In genomic region chr5:129077433-129078075, GRCh38 we compare ENCODE assay signal across 16 cellular contexts. TPM values are rescaled to one million over a fixed set of nuclear protein-coding genes. Genes with fewer than 3 reads are reported as not detected.
DNase-seq lines count a peak whose midpoint lies in the region; ATAC-seq and TF ChIP-seq lines count a peak whose summit lies in the region.
"Had no signal": no experiment of that assay in that cellular context is flagged by ENCODE, and none has a peak within 500 bp of the region (broad histone marks: within the 10 kb centered on the region; RNA-seq: fewer than 3 reads in every experiment).

No MANE protein-coding gene starts in this region.

- no peaks in the 10 kb centered on the region for H3K9me3 ChIP-seq in gastroesophageal sphincter
- H3K9me3 ChIP-seq: HAP-1 had no signal

- peak; percentile 20 for DNase-seq in choroid plexus epithelial cell (ENCODE audit: low read depth)
- no peak for DNase-seq in mesenteric fat pad (ENCODE audit: low spot score)
- DNase-seq in NCI-H226 = no peak
- no peak for DNase-seq in GOT3 (lab: John Stamatoyannopoulos, UW)
- DNase-seq: Calu3; CD4-positive, CD25-positive, alpha-beta regulatory T cell; CD8-positive, alpha-beta T cell; DMS53; DMS79 treated with DMSO at 0.1 percent for 48 hours; GF-D8; HFFc6 had no signal

- no peak for TF ChIP-seq POLR2A in gastroesophageal sphincter (IDR thresholded peaks at IDR 0.05)

- WGBS in gastroesophageal sphincter (ENCODE audit: low coverage in 1 of 2), 2 donors = 23 to 34% methylated on average over 3 of the region's 3 CpGs

- peak; percentile 70 for ATAC-seq in SK-N-SH treated with all-trans-retinoic acid at 6 μM for 48 hours
- ATAC-seq in gastroesophageal sphincter = no peak
- ATAC-seq: CD8-positive, alpha-beta T cell; GM23338 had no signal

- no peak for TF ChIP-seq EP300 in gastroesophageal sphincter (IDR thresholded peaks at IDR 0.05)

- H3K4me1 ChIP-seq in gastroesophageal sphincter = peaks cover 4 to 20% (median 5%) of the 10 kb centered on the region in 3 donors
- H3K4me1 ChIP-seq: HAP-1 had no signal

- TF ChIP-seq CTCF in choroid plexus epithelial cell (conservative IDR thresholded peaks at IDR 0.05; ENCODE audit: low read depth, low read length) = no peak
- TF ChIP-seq CTCF in gastroesophageal sphincter (IDR thresholded peaks at IDR 0.05) = no peak

- peak overlapping the region; percentile 42 to 70 (median 62) for H3K27ac ChIP-seq in gastroesophageal sphincter
- H3K27ac ChIP-seq: C4-2B had no signal

- H3K27me3 ChIP-seq in gastroesophageal sphincter = no peaks in the 10 kb centered on the region

- H3K36me3 ChIP-seq in gastroesophageal sphincter = no peaks in the 10 kb centered on the region
- H3K36me3 ChIP-seq: HAP-1 had no signal

- H3K4me3 ChIP-seq in choroid plexus epithelial cell (ENCODE audit: low read depth, low read length) = no peak overlapping the region
- no peak overlapping the region for H3K4me3 ChIP-seq in gastroesophageal sphincter
- H3K4me3 ChIP-seq: GM23338, HAP-1 had no signal

TF ChIP-seq in SK-N-SH treated with all-trans-retinoic acid at 6 μM for 48 hours, 23 proteins besides CTCF, POLR2A, EP300 and RAD21:
- TF ChIP-seq ZNF70 (CRISPR knock-in tag; IDR thresholded peaks at IDR 0.05) (no peak), TOX (CRISPR knock-in tag; IDR thresholded peaks at IDR 0.05; ENCODE audit: borderline replicate concordance) (peak; percentile 46; the same call in 1 of the 2 replicates), RARB (CRISPR knock-in tag; IDR thresholded peaks at IDR 0.05) (no peak), CSDC2 (CRISPR knock-in tag; IDR thresholded peaks at IDR 0.05) (no peak), TSHZ2 (CRISPR knock-in tag; IDR thresholded peaks at IDR 0.05) (peak; percentile 91), POU6F1 (CRISPR knock-in tag; IDR thresholded peaks at IDR 0.05; ENCODE audit: borderline replicate concordance, low read depth) (0 out of 2 replicates have a peak, but pooled peaks have one; percentile 32), ESRRG (CRISPR knock-in tag; IDR thresholded peaks at IDR 0.05) (no peak), ARNTL (CRISPR knock-in tag; IDR thresholded peaks at IDR 0.05; ENCODE audit: borderline replicate concordance, low read depth) (no peak), ZFP3 (CRISPR knock-in tag; IDR thresholded peaks at IDR 0.05) (peak; percentile 17; the same call in 1 of the 2 replicates), CSRNP3 (CRISPR knock-in tag; IDR thresholded peaks at IDR 0.05) (no peak), BACH2 (CRISPR knock-in tag; IDR thresholded peaks at IDR 0.05; ENCODE audit: borderline replicate concordance) (no peak), ZFP30 (CRISPR knock-in tag; IDR thresholded peaks at IDR 0.05) (no peak), CREB5 (CRISPR knock-in tag; IDR thresholded peaks at IDR 0.05; ENCODE audit: low read depth) (peak; percentile 59; the same call in 1 of the 2 replicates), TCF4 (CRISPR knock-in tag; IDR thresholded peaks at IDR 0.05; ENCODE audit: borderline replicate concordance) (peak; percentile 63; the same call in 1 of the 2 replicates), OSR1 (CRISPR knock-in tag; IDR thresholded peaks at IDR 0.05) (no peak), GLIS3 (CRISPR knock-in tag; IDR thresholded peaks at IDR 0.05) (no peak), ISL1 (CRISPR knock-in tag; IDR thresholded peaks at IDR 0.05) (peak; percentile 100), ZNF8 (CRISPR knock-in tag; IDR thresholded peaks at IDR 0.05) (peak; percentile 42; the same call in 1 of the 2 replicates), ZNF565 (CRISPR knock-in tag; conservative IDR thresholded peaks at IDR 0.05; ENCODE audit: low read depth) (no peak), ZC3H10 (CRISPR knock-in tag; IDR thresholded peaks at IDR 0.05) (no peak), SNAI2 (CRISPR knock-in tag; IDR thresholded peaks at IDR 0.05) (peak; percentile 64; the same call in 1 of the 2 replicates), PATZ1 (CRISPR knock-in tag; IDR thresholded peaks at IDR 0.05; ENCODE audit: borderline replicate concordance) (no peak; the same call in 1 of the 2 replicates), PPARA (CRISPR knock-in tag; IDR thresholded peaks at IDR 0.05; ENCODE audit: borderline replicate concordance) (no peak)

RNA-seq across cellular contexts. Expression of gene ISOC1, which starts 17.0 kb away (rescaled TPM):
- total RNA-seq in gastroesophageal sphincter (100 to 1,000 TPM in 1 of 4 donors, 10 to 100 TPM in 3; 31.2 to 149 (median 82.5) TPM), mesenteric fat pad (22.6 TPM)
